Comparison of ENCODE assay signal across 24 cellular contexts in genomic region chr12:58009355-58009754, GRCh38.
"Had no signal": no experiment of that assay in that cellular context is flagged by ENCODE, and none has a peak within 500 bp of the region (broad histone marks: within the 10 kb centered on the region; RNA-seq: fewer than 3 reads in every experiment).

No MANE protein-coding gene starts in this region.

- H3K27me3 ChIP-seq: brain microvascular endothelial cell, gastrocnemius medialis, ovary, right atrium auricular region, spleen had no signal

- ATAC-seq: activated naive CD8-positive, alpha-beta T cell treated with anti-CD3 and anti-CD28 coated beads, Interleukin-2, amount 50 U/mL, for 24 hours; gastrocnemius medialis; left ventricle myocardium superior; natural killer cell treated with Interleukin-12 subunit alpha and Interleukin-12 subunit beta and Interleukin-15 and Interleukin-18, amount 100 ng/mL, for 72 hours had no signal

- H3K4me1 ChIP-seq: gastrocnemius medialis, prostate gland, spleen had no signal

- H3K9me3 Mint-ChIP-seq: activated naive CD4-positive, alpha-beta T cell treated with anti-CD3 and anti-CD28 coated beads, Interleukin-2, amount 10 ng/mL, durations not matched to agents 7 days and 5 days; activated naive CD8-positive, alpha-beta T cell treated with anti-CD3 and anti-CD28 coated beads, Interleukin-2, amount 50 U/mL, for 24 hours; central memory CD8-positive, alpha-beta T cell; endodermal cell; natural killer cell treated with Interleukin-12 subunit alpha and Interleukin-12 subunit beta and Interleukin-15 and Interleukin-18, amount 100 ng/mL, for 72 hours; type B pancreatic cell had no signal

- H3K36me3 ChIP-seq: brain microvascular endothelial cell, gastrocnemius medialis, ovary, prostate gland, right atrium auricular region, spleen, thoracic aorta had no signal

- DNase-seq: activated CD4-positive, alpha-beta memory T cell treated with anti-CD3 and anti-CD28 coated beads for 36 hours; activated CD4-positive, alpha-beta T cell treated with anti-CD3 and anti-CD28 coated beads for 48 hours; activated naive CD4-positive, alpha-beta T cell treated with anti-CD3 and anti-CD28 coated beads, Interleukin-2, amount 10 ng/mL, durations not matched to agents 7 days and 5 days; activated naive CD8-positive, alpha-beta T cell treated with anti-CD3 and anti-CD28 coated beads, Interleukin-2, amount 50 U/mL, for 24 hours; activated T-cell treated with anti-CD3 and anti-CD28 coated beads, Interleukin-2, amount 50 U/mL, for 48 hours; anterior cingulate cortex; brain microvascular endothelial cell; endodermal cell; gastrocnemius medialis; head of caudate nucleus; hypothalamus; left ventricle myocardium superior; midbrain; ovary; spleen; stimulated activated CD4-positive, alpha-beta T cell treated with anti-CD3 and anti-CD28 coated beads, Interleukin-4, amount 100 ng/mL, for 24 hours; stimulated activated naive CD4-positive, alpha-beta T cell treated with Interleukin-2 at 50 U/mL for 16 hours had no signal

- H3K4me1 Mint-ChIP-seq: activated naive CD4-positive, alpha-beta T cell treated with anti-CD3 and anti-CD28 coated beads, Interleukin-2, amount 10 ng/mL, durations not matched to agents 7 days and 5 days; activated naive CD8-positive, alpha-beta T cell treated with anti-CD3 and anti-CD28 coated beads, Interleukin-2, amount 50 U/mL, for 24 hours; central memory CD8-positive, alpha-beta T cell; endodermal cell had no signal

- H3K4me3 Mint-ChIP-seq: activated CD4-positive, alpha-beta memory T cell treated with anti-CD3 and anti-CD28 coated beads for 36 hours; activated naive CD4-positive, alpha-beta T cell treated with anti-CD3 and anti-CD28 coated beads, Interleukin-2, amount 10 ng/mL, durations not matched to agents 7 days and 5 days; activated naive CD8-positive, alpha-beta T cell treated with anti-CD3 and anti-CD28 coated beads, Interleukin-2, amount 50 U/mL, for 24 hours; central memory CD8-positive, alpha-beta T cell; endodermal cell; natural killer cell treated with Interleukin-12 subunit alpha and Interleukin-12 subunit beta and Interleukin-15 and Interleukin-18, amount 100 ng/mL, for 72 hours; type B pancreatic cell had no signal

- H3K27me3 Mint-ChIP-seq: activated naive CD4-positive, alpha-beta T cell treated with anti-CD3 and anti-CD28 coated beads, Interleukin-2, amount 10 ng/mL, durations not matched to agents 7 days and 5 days had no signal

- H3K27ac Mint-ChIP-seq: activated CD4-positive, alpha-beta memory T cell treated with anti-CD3 and anti-CD28 coated beads for 36 hours; activated naive CD4-positive, alpha-beta T cell treated with anti-CD3 and anti-CD28 coated beads, Interleukin-2, amount 10 ng/mL, durations not matched to agents 7 days and 5 days; activated naive CD8-positive, alpha-beta T cell treated with anti-CD3 and anti-CD28 coated beads, Interleukin-2, amount 50 U/mL, for 24 hours; endodermal cell; natural killer cell treated with Interleukin-12 subunit alpha and Interleukin-12 subunit beta and Interleukin-15 and Interleukin-18, amount 100 ng/mL, for 72 hours; type B pancreatic cell had no signal

- H3K9me3 ChIP-seq: gastrocnemius medialis, prostate gland, right atrium auricular region, thoracic aorta had no signal

- H3K4me3 ChIP-seq: coronary artery, gastrocnemius medialis, ovary, prostate gland, right atrium auricular region, spleen, thoracic aorta had no signal

- H3K36me3 Mint-ChIP-seq: activated CD4-positive, alpha-beta memory T cell treated with anti-CD3 and anti-CD28 coated beads for 36 hours; activated naive CD4-positive, alpha-beta T cell treated with anti-CD3 and anti-CD28 coated beads, Interleukin-2, amount 10 ng/mL, durations not matched to agents 7 days and 5 days; natural killer cell treated with Interleukin-12 subunit alpha and Interleukin-12 subunit beta and Interleukin-15 and Interleukin-18, amount 100 ng/mL, for 72 hours; type B pancreatic cell had no signal
